ENCODE assay signal across 8 cellular contexts in genomic region chr7:44583145-44583544, GRCh38. TPM values are rescaled to one million over a fixed set of nuclear protein-coding genes. Genes with fewer than 3 reads are reported as not detected.
DNase-seq lines count a peak whose midpoint lies in the region; ATAC-seq and TF ChIP-seq lines count a peak whose summit lies in the region.

No MANE protein-coding gene starts in this region.

- peaks cover 7% of the 10 kb centered on the region for H3K27me3 Mint-ChIP-seq in activated naive CD8-positive, alpha-beta T cell treated with anti-CD3 and anti-CD28 coated beads, Interleukin-2, amount 10 ng/mL, durations not matched to agents 7 days and 5 days

- H3K4me1 ChIP-seq in SK-N-SH (ENCODE audit: control insufficient read depth in 1 of 2, insufficient read depth in 2 of 2, low read depth in 1 of 2, low read length in 1 of 2) = peaks cover 5 to 15% of the 10 kb centered on the region in 2 experiments; a peak in 2 of 4 replicates
- peaks cover 13 to 38% (median 35%) of the 10 kb centered on the region in 4 donors for H3K4me1 ChIP-seq in stomach

- no peaks in the 10 kb centered on the region for H4K20me1 ChIP-seq in SK-N-SH (ENCODE audit: insufficient read depth)

- TF ChIP-seq POLR2A in stomach (IDR thresholded peaks at IDR 0.05) = no peak

- peak overlapping the region; percentile 83 for H3K9ac ChIP-seq in SK-N-SH

- peak overlapping the region; percentile 82 to 95 for H3K4me3 ChIP-seq in SK-N-SH (ENCODE audit: low read depth in 2 of 2, low read length in 1 of 2)
- H3K4me3 ChIP-seq in stomach = peak overlapping the region; percentile 73 to 91 (median 86)

- peak overlapping the region; percentile 93 for H3K4me3 Mint-ChIP-seq in activated naive CD8-positive, alpha-beta T cell treated with anti-CD3 and anti-CD28 coated beads, Interleukin-2, amount 10 ng/mL, durations not matched to agents 7 days and 5 days

- H3K4me1 Mint-ChIP-seq in activated naive CD8-positive, alpha-beta T cell treated with anti-CD3 and anti-CD28 coated beads, Interleukin-2, amount 10 ng/mL, durations not matched to agents 7 days and 5 days = peaks cover 28% of the 10 kb centered on the region

- H3F3A ChIP-seq in SK-N-SH (replicated peaks; ENCODE audit: insufficient read depth) = peaks cover 12% of the 10 kb centered on the region

- TF ChIP-seq EP300 in SK-N-SH (IDR thresholded peaks at IDR 0.05; ENCODE audit: borderline replicate concordance in 1 of 2, low read depth in 1 of 2, low read length in 1 of 2) (no peak), stomach (IDR thresholded peaks at IDR 0.05) (no peak)

- H3K9me3 Mint-ChIP-seq in activated naive CD8-positive, alpha-beta T cell treated with anti-CD3 and anti-CD28 coated beads, Interleukin-2, amount 10 ng/mL, durations not matched to agents 7 days and 5 days = no peaks in the 10 kb centered on the region

- peaks cover 20% of the 10 kb centered on the region for H3K36me3 Mint-ChIP-seq in activated naive CD8-positive, alpha-beta T cell treated with anti-CD3 and anti-CD28 coated beads, Interleukin-2, amount 10 ng/mL, durations not matched to agents 7 days and 5 days

- peaks cover 18 to 25% of the 10 kb centered on the region in 2 experiments for H3K36me3 ChIP-seq in SK-N-SH (replicated peaks in 1 of 2; ENCODE audit: control insufficient read depth in 1 of 2, insufficient read depth in 2 of 2, low read length in 1 of 2)
- peaks cover 20 to 30% (median 24%) of the 10 kb centered on the region in 4 donors for H3K36me3 ChIP-seq in stomach

- peak overlapping the region; percentile 95 for H3K27ac Mint-ChIP-seq in activated naive CD8-positive, alpha-beta T cell treated with anti-CD3 and anti-CD28 coated beads, Interleukin-2, amount 10 ng/mL, durations not matched to agents 7 days and 5 days

- DNase-seq in SK-N-SH = no peak
- DNase-seq in activated naive CD8-positive, alpha-beta T cell treated with anti-CD3 and anti-CD28 coated beads, Interleukin-2, amount 10 ng/mL, durations not matched to agents 7 days and 5 days = no peak
- DNase-seq in iPS-NIHi7 (ENCODE audit: extremely low spot score) = peak; percentile 2
- no peak for DNase-seq in stomach
- no peak for DNase-seq in stimulated activated CD4-positive, alpha-beta T cell treated with anti-CD3 and anti-CD28 coated beads, Interleukin-2, amount 100 ng/mL, for 48 hours
- DNase-seq in dedifferentiated amniotic fluid mesenchymal stem cell (ENCODE audit: extremely low spot score) = no peak

- TF ChIP-seq RAD21 in SK-N-SH (IDR thresholded peaks at IDR 0.05; ENCODE audit: low read length) = no peak

- H3K27me3 ChIP-seq in SK-N-SH (ENCODE audit: insufficient read depth) = no peaks in the 10 kb centered on the region
- H3K27me3 ChIP-seq in stomach = no peaks in the 10 kb centered on the region

- no peak for TF ChIP-seq CTCF in SK-N-SH (IDR thresholded peaks at IDR 0.05)
- no peak for TF ChIP-seq CTCF in stomach (IDR thresholded peaks at IDR 0.05)

- peak overlapping the region; percentile 97 for H3K4me2 ChIP-seq in SK-N-SH

- peak overlapping the region; percentile 90; the same call in 1 of the 2 replicates for H2AFZ ChIP-seq in SK-N-SH (ENCODE audit: low read depth)

- CTCF ChIA-PET in SK-N-SH (lab: Yijun Ruan, JAX) = interaction anchor here (0.7 to 12.5 kb wide), 11 partner anchors 9 to 553 kb away, joined by 3 to 98 read pairs (median 4); partner anchors contain the start of gene OGDH

- H3K79me2 ChIP-seq in SK-N-SH (ENCODE audit: insufficient read depth) = peaks cover 36% of the 10 kb centered on the region

- no peaks in the 10 kb centered on the region for H3K9me3 ChIP-seq in SK-N-SH
- no peaks in the 10 kb centered on the region for H3K9me3 ChIP-seq in stomach

- peak overlapping the region; percentile 90 to 94; a peak in 2 of 4 replicates for H3K27ac ChIP-seq in SK-N-SH (ENCODE audit: low read depth in 2 of 2, low read length in 1 of 2)
- H3K27ac ChIP-seq in stomach = peak overlapping the region; percentile 85 to 99 (median 97)

- WGBS in SK-N-SH (ENCODE audit: low lambda C conversion rate) = 96% methylated on average over 12 of the region's 12 CpGs
- 56 to 80% (median 77%) methylated on average over 12 of the region's 12 CpGs for WGBS in stomach, 5 donors

- intact Hi-C loops in stomach (cut with DNase I; ENCODE audit: low total_unique reads) = no loop called here

- H3K9me2 ChIP-seq in SK-N-SH = no peaks in the 10 kb centered on the region

- ATAC-seq in SK-N-SH treated with all-trans-retinoic acid at 6 μM for 48 hours (no peak), HG02610 (IDR thresholded peaks at IDR 0.05; ENCODE audit: unreplicated experiment) (no peak)
- no peak for ATAC-seq in activated naive CD8-positive, alpha-beta T cell treated with anti-CD3 and anti-CD28 coated beads, Interleukin-2, amount 10 ng/mL, durations not matched to agents 7 days and 5 days (ENCODE audit: low read depth)

- POLR2A ChIA-PET in SK-N-SH (lab: Yijun Ruan, JAX) = interaction anchor here (0.6 to 2.3 kb wide), 9 partner anchors 8 to 302 kb away, joined by 3 to 24 read pairs (median 6); partner anchors contain the start of genes DDX56, H2AZ2, OGDH and PURB
- POLR2A ChIA-PET in activated naive CD8-positive, alpha-beta T cell treated with anti-CD3 and anti-CD28 coated beads, Interleukin-2, amount 10 ng/mL, durations not matched to agents 7 days and 5 days (lab: Charles Lee) = interaction anchor here (0.6 to 3.3 kb wide), 12 partner anchors 8 to 302 kb away, joined by 3 to 43 read pairs (median 11); partner anchors contain the start of genes DDX56, H2AZ2, OGDH and PURB

TF ChIP-seq in SK-N-SH, 30 proteins besides CTCF, POLR2A, EP300 and RAD21:
- TF ChIP-seq FOXM1 (IDR thresholded peaks at IDR 0.05; ENCODE audit: low read depth) (no peak), JUND (IDR thresholded peaks at IDR 0.05) (no peak), FOXJ3 (CRISPR knock-in tag; IDR thresholded peaks at IDR 0.05) (no peak), NRF1 (IDR thresholded peaks at IDR 0.05; ENCODE audit: low read depth, low read length) (no peak), SIN3A (IDR thresholded peaks at IDR 0.05; ENCODE audit: borderline replicate concordance, low read depth, low read length) (no peak), FOSL2 (IDR thresholded peaks at IDR 0.05; ENCODE audit: borderline replicate concordance, low read depth) (no peak)
- TF ChIP-seq, protein P1, sequence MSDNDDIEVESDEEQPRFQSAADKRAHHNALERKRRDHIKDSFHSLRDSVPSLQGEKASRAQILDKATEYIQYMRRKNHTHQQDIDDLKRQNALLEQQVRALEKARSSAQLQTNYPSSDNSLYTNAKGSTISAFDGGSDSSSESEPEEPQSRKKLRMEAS (IDR thresholded peaks at IDR 0.05; ENCODE audit: low read depth) = no peak

TF ChIP-seq in SK-N-SH treated with all-trans-retinoic acid at 6 μM for 48 hours, 23 proteins besides CTCF, POLR2A, EP300 and RAD21 (continues in another document):
- no peak for TF ChIP-seq ZNF70 (CRISPR knock-in tag; IDR thresholded peaks at IDR 0.05)
- no peak for TF ChIP-seq ISL1 (CRISPR knock-in tag; IDR thresholded peaks at IDR 0.05)
- no peak for TF ChIP-seq CREB5 (CRISPR knock-in tag; IDR thresholded peaks at IDR 0.05; ENCODE audit: low read depth)
- TF ChIP-seq ZNF8 (CRISPR knock-in tag; IDR thresholded peaks at IDR 0.05) = no peak

RNA-seq across cellular contexts. Expression of gene TMED4, which starts 1.1 kb away (rescaled TPM):
- 145 and 192 TPM in 2 replicates for polyA plus RNA-seq in SK-N-SH (2012; rRNA removed)
- 101 and 126 TPM in 2 replicates for polyA plus RNA-seq in SK-N-SH (2012; cell fraction: cytosol; rRNA removed)
- polyA plus RNA-seq in SK-N-SH (2012; cell fraction: nucleus; rRNA removed) = 144 and 182 TPM in 2 replicates
- 10 to 100 TPM; 91.4 to 94.3 TPM for total RNA-seq in activated naive CD8-positive, alpha-beta T cell treated with anti-CD3 and anti-CD28 coated beads, Interleukin-2, amount 10 ng/mL, durations not matched to agents 7 days and 5 days
- 100 to 1,000 TPM in 4 of 5 donors, 10 to 100 TPM in 1; 60.7 to 235 (median 111) TPM for total RNA-seq in stomach
- polyA plus RNA-seq in stomach = 10 to 100 TPM; 13.4 to 36.1 (median 24.5) TPM

RNA-seq across cellular contexts. Expression of gene DDX56, which starts 9.4 kb away (rescaled TPM):
- polyA plus RNA-seq in SK-N-SH (2012; rRNA removed) (97.1 and 126 TPM in 2 replicates), stomach (10 to 100 TPM; 40.9 to 98.7 (median 63.7) TPM)
- polyA plus RNA-seq in SK-N-SH (2012; cell fraction: cytosol; rRNA removed) = 44.8 and 68.5 TPM in 2 replicates
- 227 and 338 TPM in 2 replicates for polyA plus RNA-seq in SK-N-SH (2012; cell fraction: nucleus; rRNA removed)
- 100 to 1,000 TPM in 1 of 2 experiments, 10 to 100 TPM in 1; 94.1 to 102 TPM for total RNA-seq in activated naive CD8-positive, alpha-beta T cell treated with anti-CD3 and anti-CD28 coated beads, Interleukin-2, amount 10 ng/mL, durations not matched to agents 7 days and 5 days
- total RNA-seq in stomach = 10 to 100 TPM; 35.6 to 95.1 (median 47.4) TPM

RNA-seq across cellular contexts. Expression of gene OGDH, which starts 23.3 kb away (rescaled TPM):
- 58.2 and 69.4 TPM in 2 replicates for polyA plus RNA-seq in SK-N-SH (2012; rRNA removed)
- 35.2 and 49.5 TPM in 2 replicates for polyA plus RNA-seq in SK-N-SH (2012; cell fraction: cytosol; rRNA removed)
- polyA plus RNA-seq in SK-N-SH (2012; cell fraction: nucleus; rRNA removed) = 71.1 and 78.7 TPM in 2 replicates
- 100 to 1,000 TPM in 1 of 2 experiments, 10 to 100 TPM in 1; 99.6 to 103 TPM for total RNA-seq in activated naive CD8-positive, alpha-beta T cell treated with anti-CD3 and anti-CD28 coated beads, Interleukin-2, amount 10 ng/mL, durations not matched to agents 7 days and 5 days
- total RNA-seq in stomach = 10 to 100 TPM; 21.6 to 92.0 (median 56.5) TPM
- polyA plus RNA-seq in stomach = 10 to 100 TPM; 19.8 to 31.8 (median 30.8) TPM

RNA-seq across cellular contexts. Expression of gene NPC1L1, which starts 42.0 kb away (rescaled TPM):
- polyA plus RNA-seq in SK-N-SH (2012; rRNA removed) (0.03 TPM in 1 of 2 replicates, not detected in the other), stomach (under 1 TPM in 2 of 3 donors, not detected in 1; 0.12 to 0.20 TPM)
- under 0.01 TPM in 1 of 2 replicates, not detected in the other for polyA plus RNA-seq in SK-N-SH (2012; cell fraction: cytosol; rRNA removed)
- 0.05 and 0.12 TPM in 2 replicates for polyA plus RNA-seq in SK-N-SH (2012; cell fraction: nucleus; rRNA removed)
- under 1 TPM in 1 of 2 experiments, not detected in 1; 0.11 TPM for total RNA-seq in activated naive CD8-positive, alpha-beta T cell treated with anti-CD3 and anti-CD28 coated beads, Interleukin-2, amount 10 ng/mL, durations not matched to agents 7 days and 5 days
- 1 to 10 TPM in 3 of 5 donors, not detected in 2; 1.1 to 4.9 (median 1.6) TPM for total RNA-seq in stomach
